In genomic region chr5:135208555-135209494, GRCh38 we compare ENCODE assay signal across 9 cellular contexts.
DNase-seq lines count a peak whose midpoint lies in the region; ATAC-seq and TF ChIP-seq lines count a peak whose summit lies in the region.
"Had no signal": no experiment of that assay in that cellular context is flagged by ENCODE, and none has a peak within 500 bp of the region (broad histone marks: within the 10 kb centered on the region; RNA-seq: fewer than 3 reads in every experiment).

No MANE protein-coding gene starts in this region.

- H3K18ac ChIP-seq in trophoblast cell (ENCODE audit: low read length) = no peak overlapping the region

- H3K9ac ChIP-seq in trophoblast cell (ENCODE audit: low read length) = no peak overlapping the region

- no peak overlapping the region for H2AFZ ChIP-seq in trophoblast cell (ENCODE audit: insufficient read depth, low read length, poor library complexity)

- H3K27me3 ChIP-seq in trophoblast cell (ENCODE audit: insufficient read depth, low read length) = no peaks in the 10 kb centered on the region

- H2BK120ac ChIP-seq in trophoblast cell (ENCODE audit: insufficient read depth, low read length, poor library complexity) = no peak overlapping the region

- ATAC-seq in GM18868 (IDR thresholded peaks at IDR 0.05; ENCODE audit: unreplicated experiment) (no peak), HG03135 (IDR thresholded peaks at IDR 0.05; ENCODE audit: unreplicated experiment) (no peak)

- no peak overlapping the region for H3K23ac ChIP-seq in trophoblast cell (ENCODE audit: low read length)

- H3K14ac ChIP-seq in trophoblast cell (ENCODE audit: low read length) = no peak overlapping the region

- H2BK5ac ChIP-seq in trophoblast cell (ENCODE audit: low read depth, low read length, poor library complexity) = no peak overlapping the region

- DNase-seq in EL (peak; percentile 98), NCI-H524 treated with DMSO at 0.1 percent for 48 hours (lab: John Stamatoyannopoulos, UW) (peak; percentile 86), epithelial cell of esophagus (ENCODE audit: low read depth) (peak; percentile 89), trophoblast cell (peak; percentile 22 to 35), DMS153 (lab: John Stamatoyannopoulos, UW) (no peak)
- no peak for DNase-seq in effector CD4-positive, alpha-beta T cell
- DNase-seq: left cardiac atrium had no signal

- H3K4me2 ChIP-seq in trophoblast cell (ENCODE audit: low read length) = no peak overlapping the region

- no peaks in the 10 kb centered on the region for H3K36me3 ChIP-seq in trophoblast cell (ENCODE audit: control insufficient read depth in 1 of 2, insufficient read depth in 2 of 2, low read length in 2 of 2)

- H3K79me2 ChIP-seq in trophoblast cell (ENCODE audit: control insufficient read depth, insufficient read depth, low read length, poor library complexity) = no peaks in the 10 kb centered on the region

- no CpG with 5 or more reads among the region's 10 CpGs for WGBS in trophoblast cell (ENCODE audit: extremely low coverage, insufficient coverage, insufficient read length)

- H4K8ac ChIP-seq in trophoblast cell (ENCODE audit: low read depth, low read length) = no peak overlapping the region

- no peaks in the 10 kb centered on the region for H3K79me1 ChIP-seq in trophoblast cell (ENCODE audit: low read length)

- H3K4ac ChIP-seq in trophoblast cell (ENCODE audit: low read depth, low read length) = no peak overlapping the region

- H3K4me1 ChIP-seq in trophoblast cell (ENCODE audit: control insufficient read depth in 1 of 2, insufficient read depth in 2 of 2, low read length in 2 of 2) = peaks cover 3 to 9% of the 10 kb centered on the region in 2 experiments

- no peak overlapping the region for H2AK5ac ChIP-seq in trophoblast cell (ENCODE audit: low read length)

- H3K4me3 ChIP-seq in epithelial cell of esophagus (ENCODE audit: low read length) (no peak overlapping the region), trophoblast cell (ENCODE audit: low read depth, low read length) (no peak overlapping the region)

- no peak overlapping the region for H3K27ac ChIP-seq in trophoblast cell (ENCODE audit: low read depth, low read length)

- H3K9me3 ChIP-seq in trophoblast cell (ENCODE audit: insufficient read depth, low read depth, low read length) = peaks cover 3% of the 10 kb centered on the region

- TF ChIP-seq CTCF in epithelial cell of esophagus (IDR thresholded peaks at IDR 0.05; ENCODE audit: insufficient read depth, low read depth, low read length, missing control alignments) = no peak

- no peak overlapping the region for H4K12ac ChIP-seq in trophoblast cell (ENCODE audit: low read depth, low read length)

- H4K91ac ChIP-seq in trophoblast cell (ENCODE audit: low read depth, low read length) = peak overlapping the region; percentile 27

- no peak overlapping the region for H2BK12ac ChIP-seq in trophoblast cell (ENCODE audit: low read length)

Comparison
In these comparisons a context has a peak if more than half of its experiments do, and no peak if none do; other contexts are left out.
1. DNase-seq: peak in EL (single experiment), NCI-H524 treated with DMSO at 0.1 percent for 48 hours (single experiment), epithelial cell of esophagus (single experiment) and trophoblast cell (2 of 2); none in effector CD4-positive, alpha-beta T cell (single experiment) and DMS153 (single experiment).